Comparison of ENCODE assay signal across 6 cellular contexts in the genomic region with DNA sequence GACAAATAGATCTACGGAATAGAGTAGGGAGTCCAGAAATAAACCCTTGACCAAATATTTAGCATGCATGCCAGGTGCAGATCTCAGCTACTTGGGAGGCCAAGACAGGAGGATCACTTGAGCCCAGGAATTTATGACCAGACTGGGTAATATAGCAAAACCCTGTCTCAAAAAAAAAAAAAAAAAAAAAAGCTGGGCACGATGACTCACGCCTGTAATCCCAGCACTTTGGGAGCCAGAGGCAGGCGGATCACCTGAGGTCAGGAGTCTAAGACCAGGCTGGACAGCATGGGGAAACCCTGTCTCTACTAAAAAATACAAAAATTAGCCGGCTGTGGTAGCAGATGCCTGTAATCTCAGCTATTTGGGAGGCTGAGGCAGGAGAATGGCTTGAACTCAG. TPM values are rescaled to one million over a fixed set of nuclear protein-coding genes. Genes with fewer than 3 reads are reported as not detected.
"Had no signal": no experiment of that assay in that cellular context is flagged by ENCODE, and none has a peak within 500 bp of the region (broad histone marks: within the 10 kb centered on the region; RNA-seq: fewer than 3 reads in every experiment).

No MANE protein-coding gene starts in this region.

RNA-seq across cellular contexts. Expression of a gene that starts 50.7 kb away (rescaled TPM):
- total RNA-seq: GM23248, H4, H7, HT-29, IMR-90, K562 had no signal

RNA-seq across cellular contexts. Expression of a gene that starts 50.8 kb away (rescaled TPM):
- total RNA-seq: GM23248, H4, HT-29, IMR-90, K562 had no signal
